10 cellular contexts compared by ENCODE assay signal in the genomic region with DNA sequence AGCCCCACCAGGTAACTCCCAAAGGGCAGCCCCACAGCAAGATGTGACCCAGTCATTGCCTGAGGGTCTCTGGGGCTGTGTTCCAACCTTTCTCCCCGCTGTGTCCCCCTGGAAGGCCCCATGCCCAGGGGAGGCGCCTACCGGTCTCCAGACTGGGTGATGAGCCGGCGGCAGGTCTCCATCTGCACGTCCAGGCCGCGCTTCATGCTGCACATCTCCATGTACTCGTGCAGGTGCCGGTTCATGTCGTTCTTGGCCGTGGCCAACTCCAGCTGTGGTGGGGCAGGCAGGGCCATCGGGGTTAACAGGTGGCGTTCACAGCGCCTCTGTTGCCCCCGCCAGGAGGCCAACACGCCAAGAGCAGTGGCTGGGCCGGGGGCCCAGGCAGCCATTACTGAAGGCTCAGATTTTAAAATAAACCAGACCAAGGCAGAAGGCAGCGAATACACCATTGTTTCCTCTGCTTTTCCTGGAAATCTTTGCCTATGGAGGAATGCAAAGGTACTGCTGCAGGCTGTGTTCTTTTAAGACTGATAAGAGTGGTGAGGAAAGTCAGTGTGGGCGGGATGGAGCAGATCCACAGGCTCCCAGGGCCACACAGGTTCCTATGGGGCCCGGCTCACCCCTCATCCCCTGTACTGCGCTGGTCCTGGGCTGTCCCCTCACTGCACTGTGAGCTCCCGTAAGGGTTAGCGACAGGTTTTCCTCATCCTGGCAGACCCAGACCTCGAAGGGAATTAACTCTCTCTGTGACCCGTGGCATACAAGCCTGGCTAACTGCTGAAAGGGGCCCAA. TPM values are rescaled to one million over a fixed set of nuclear protein-coding genes. Genes with fewer than 3 reads are reported as not detected.
DNase-seq lines count a peak whose midpoint lies in the region; ATAC-seq and TF ChIP-seq lines count a peak whose summit lies in the region.
"Had no signal": no experiment of that assay in that cellular context is flagged by ENCODE, and none has a peak within 500 bp of the region (broad histone marks: within the 10 kb centered on the region; RNA-seq: fewer than 3 reads in every experiment).

No MANE protein-coding gene starts in this region.

- ATAC-seq in upper lobe of right lung, result no peak
- no peak for ATAC-seq in HG03159 (IDR thresholded peaks at IDR 0.05; ENCODE audit: unreplicated experiment)
- ATAC-seq in stimulated activated naive CD8-positive, alpha-beta T cell treated with anti-CD3 and anti-CD28 coated beads, Interleukin-15, Interleukin-2, amounts not matched to agents 100 U/mL and 50 U/mL, for 24 hours, result no peak

- TF ChIP-seq CTCF in breast epithelium (IDR thresholded peaks at IDR 0.05), result no peak
- TF ChIP-seq CTCF in MCF 10A (IDR thresholded peaks at IDR 0.05; ENCODE audit: unreplicated experiment), result no peak
- TF ChIP-seq CTCF in chondrocyte (IDR thresholded peaks at IDR 0.05), result no peak
- no peak for TF ChIP-seq CTCF in upper lobe of right lung (IDR thresholded peaks at IDR 0.05)

- POLR2A ChIA-PET in MCF 10A (lab: Yijun Ruan, JAX), result interaction anchor here (1.6 to 2.7 kb wide), 2 partner anchors 16 to 47 kb away, joined by 6 to 16 read pairs; a partner anchor contains a TSS

- H3K36me3 ChIP-seq in breast epithelium (no peaks in the 10 kb centered on the region), upper lobe of right lung (peaks cover 60% of the 10 kb centered on the region)

- H3K4me3 ChIP-seq in breast epithelium (no peak overlapping the region), upper lobe of right lung (no peak overlapping the region)

- peaks cover 29% of the 10 kb centered on the region for H3K4me1 Mint-ChIP-seq in MCF 10A (ENCODE audit: insufficient read depth, unreplicated experiment)
- H3K4me1 Mint-ChIP-seq in chondrocyte (ENCODE audit: low read depth), result peaks cover 49% of the 10 kb centered on the region

- DNase-seq in breast epithelium (ENCODE audit: low spot score in 2 of 2) (no peak), MCF 10A (ENCODE audit: unreplicated experiment) (no peak), chondrocyte (ENCODE audit: low spot score) (peak; percentile 93), myocyte (ENCODE audit: low read depth) (peak; percentile 53), upper lobe of right lung (no peak), GM19240 (ENCODE audit: insufficient read length, low spot score) (no peak)
- no peak for DNase-seq in stimulated activated naive CD8-positive, alpha-beta T cell treated with anti-CD3 and anti-CD28 coated beads, Interleukin-15, Interleukin-2, amounts not matched to agents 100 U/mL and 50 U/mL, for 24 hours
- DNase-seq: activated T-cell treated with anti-CD3 and anti-CD28 coated beads, Interleukin-2, amount 50 U/mL, for 1 hour; kidney glomerular epithelial cell had no signal

- H3K36me3 Mint-ChIP-seq in MCF 10A (ENCODE audit: insufficient read depth, unreplicated experiment) (peaks cover 45% of the 10 kb centered on the region), chondrocyte (ENCODE audit: low read depth) (peaks cover 25% of the 10 kb centered on the region)

- intact Hi-C loops in breast epithelium (cut with DNase I; ENCODE audit: low total_unique reads), result no loop called here
- intact Hi-C loops in MCF 10A (cut with micrococcal nuclease), result no loop called here
- intact Hi-C loops in upper lobe of right lung (cut with DNase I), result no loop called here

- BruUV-seq in MCF 10A (replicated peaks; lab: Mats Ljungman, UMichigan), result no TSS peak

- H3K4me1 ChIP-seq in breast epithelium, result peaks cover 0 to 9% of the 10 kb centered on the region in 2 donors
- peaks cover 27% of the 10 kb centered on the region for H3K4me1 ChIP-seq in upper lobe of right lung

- no peaks in the 10 kb centered on the region for H3K9me3 ChIP-seq in breast epithelium
- H3K9me3 ChIP-seq in upper lobe of right lung, result no peaks in the 10 kb centered on the region

- no peak for TF ChIP-seq POLR2A in breast epithelium (IDR thresholded peaks at IDR 0.05)

- H3K27ac ChIP-seq in breast epithelium (peak overlapping the region; percentile 71 to 81), upper lobe of right lung (peak overlapping the region; percentile 74)

- CTCF ChIA-PET in MCF 10A (lab: Yijun Ruan, JAX), result interaction anchor here (0.5 to 8.2 kb wide), 10 partner anchors 10 to 232 kb away, joined by 3 to 99 read pairs (median 4); no protein-coding TSS in a partner anchor

- no peak overlapping the region for H3K4me3 Mint-ChIP-seq in MCF 10A (ENCODE audit: unreplicated experiment)
- H3K4me3 Mint-ChIP-seq in chondrocyte (ENCODE audit: unreplicated experiment), result no peak overlapping the region

- H3K27me3 ChIP-seq in breast epithelium (no peaks in the 10 kb centered on the region), upper lobe of right lung (no peaks in the 10 kb centered on the region)

- H3K9me3 Mint-ChIP-seq in MCF 10A (ENCODE audit: unreplicated experiment), result no peaks in the 10 kb centered on the region
- H3K9me3 Mint-ChIP-seq in chondrocyte (ENCODE audit: low read depth), result no peaks in the 10 kb centered on the region

- H3K27me3 Mint-ChIP-seq in MCF 10A (ENCODE audit: insufficient read depth, unreplicated experiment), result no peaks in the 10 kb centered on the region
- no peaks in the 10 kb centered on the region for H3K27me3 Mint-ChIP-seq in chondrocyte (ENCODE audit: low read depth)

- no peak overlapping the region for H3K27ac Mint-ChIP-seq in MCF 10A (ENCODE audit: low read depth, unreplicated experiment)
- H3K27ac Mint-ChIP-seq in chondrocyte (ENCODE audit: unreplicated experiment), result peak overlapping the region; percentile 96

RNA-seq across cellular contexts. Expression of a gene that starts 7.3 kb away (rescaled TPM):
- 1,000 to 10,000 TPM; 1,134 to 1,818 (median 1,628) TPM for total RNA-seq in breast epithelium
- 2,995 and 4,097 TPM in 2 replicates for total RNA-seq in MCF 10A (2022)
- total RNA-seq in chondrocyte, result 2,133 to 3,148 TPM (median 3,067 TPM) in 3 replicates
- 5,449 and 7,261 TPM in 2 replicates for total RNA-seq in myocyte
- polyA plus RNA-seq in myocyte (2012), result 8,217 TPM
- total RNA-seq in upper lobe of right lung, result 736 TPM

RNA-seq across cellular contexts. Expression of a gene that starts 14.3 kb away (rescaled TPM):
- 10 to 100 TPM in 2 of 3 donors, 1 to 10 TPM in 1; 7.2 to 22.4 (median 15.7) TPM for total RNA-seq in breast epithelium
- 0.49 and 1.1 TPM in 2 replicates for total RNA-seq in MCF 10A (2022)
- 29.0 to 29.5 TPM (median 29.2 TPM) in 3 replicates for total RNA-seq in chondrocyte
- 221 and 252 TPM in 2 replicates for total RNA-seq in myocyte
- 84.5 TPM for polyA plus RNA-seq in myocyte (2012)
- total RNA-seq in upper lobe of right lung, result 23.5 TPM

RNA-seq across cellular contexts. Expression of a gene that starts 26.5 kb away (rescaled TPM):
- total RNA-seq in breast epithelium (10 to 100 TPM; 30.6 to 37.6 (median 31.5) TPM), MCF 10A (2022) (97.1 and 108 TPM in 2 replicates), chondrocyte (27.1 to 39.3 TPM (median 32.5 TPM) in 3 replicates), myocyte (53.3 and 81.3 TPM in 2 replicates), upper lobe of right lung (32.2 TPM)
- 33.9 TPM for polyA plus RNA-seq in myocyte (2012)

RNA-seq across cellular contexts. Expression of a gene that starts 47.7 kb away (rescaled TPM):
- total RNA-seq in breast epithelium, result 10 to 100 TPM; 21.6 to 66.7 (median 53.9) TPM
- total RNA-seq in MCF 10A (2022), result 31.9 and 52.0 TPM in 2 replicates
- total RNA-seq in chondrocyte, result 23.0 to 27.7 TPM (median 25.0 TPM) in 3 replicates
- 15.5 and 40.4 TPM in 2 replicates for total RNA-seq in myocyte
- 17.4 TPM for polyA plus RNA-seq in myocyte (2012)
- total RNA-seq in upper lobe of right lung, result 26.7 TPM

RNA-seq across cellular contexts. Expression of a gene that starts 48.5 kb away (rescaled TPM):
- total RNA-seq in breast epithelium, result 10 to 100 TPM; 58.5 to 72.1 (median 62.4) TPM
- total RNA-seq in MCF 10A (2022), result 230 and 314 TPM in 2 replicates
- total RNA-seq in chondrocyte, result 169 to 201 TPM (median 170 TPM) in 3 replicates
- total RNA-seq in myocyte, result 66.5 and 92.2 TPM in 2 replicates
- polyA plus RNA-seq in myocyte (2012), result 178 TPM
- total RNA-seq in upper lobe of right lung, result 114 TPM

Comparison
In these comparisons a context has a peak if more than half of its experiments do, and no peak if none do; other contexts are left out.
1. DNase-seq: peak in chondrocyte (single experiment) and myocyte (single experiment); none in breast epithelium (0 of 2), MCF 10A (single experiment), upper lobe of right lung (single experiment), stimulated activated naive CD8-positive, alpha-beta T cell treated with anti-CD3 and anti-CD28 coated beads, Interleukin-15, Interleukin-2, amounts not matched to agents 100 U/mL and 50 U/mL, for 24 hours (single experiment) and GM19240 (single experiment).